Comparison of ENCODE assay signal across 21 cellular contexts in genomic region chr7:8152489-8153192, GRCh38.
DNase-seq lines count a peak whose midpoint lies in the region; ATAC-seq, FAIRE-seq and TF ChIP-seq lines count a peak whose summit lies in the region.
"Had no signal": no experiment of that assay in that cellular context is flagged by ENCODE, and none has a peak within 500 bp of the region (broad histone marks: within the 10 kb centered on the region; RNA-seq: fewer than 3 reads in every experiment).

No MANE protein-coding gene starts in this region.

- no peak for DNase-seq in Right ventricle myocardium inferior (ENCODE audit: missing footprints)
- no peak for DNase-seq in right atrium auricular region (ENCODE audit: low spot score)
- DNase-seq in activated T-helper 1 cell treated with anti-CD3 and anti-CD28 coated beads, Interleukin-12 subunit alpha, Interleukin-12 subunit beta, Interleukin-2, Interleukin-4 antibody, amounts not matched to agents 30 ng/mL and 10 ng/mL and 1 ng/mL, durations not matched to agents 14 hours and 24 hours and 36 hours (ENCODE audit: low spot score) = no peak
- DNase-seq in immature natural killer cell = peak; percentile 56 to 64 (median 63)
- no peak for DNase-seq in urothelium cell line (ENCODE audit: low spot score)
- DNase-seq in dorsolateral prefrontal cortex = no peak
- DNase-seq in central memory CD4-positive, alpha-beta T cell = no peak
- no peak for DNase-seq in dermis blood vessel endothelial cell
- DNase-seq: activated CD4-positive, alpha-beta T cell treated with anti-CD3 and anti-CD28 coated beads, Interleukin-2, amount 10 ng/mL, durations not matched to agents 24 days and 14 days; activated T-cell treated with anti-CD3 and anti-CD28 coated beads, Interleukin-2, amount 50 U/mL, for 24 hours; anterior cingulate cortex; COR-L47; H9; hypothalamus; kidney; NCI-H1930; RPMI8226 had no signal

- no peak overlapping the region for H3K4me3 Mint-ChIP-seq in activated T-helper 1 cell treated with anti-CD3 and anti-CD28 coated beads, Interleukin-12 subunit alpha, Interleukin-12 subunit beta, Interleukin-2, Interleukin-4 antibody, amounts not matched to agents 30 ng/mL and 10 ng/mL and 1 ng/mL, durations not matched to agents 14 hours and 24 hours and 36 hours
- peak overlapping the region in 4 of 5 donors; percentile 11 to 81 (median 33) for H3K4me3 Mint-ChIP-seq in immature natural killer cell
- H3K4me3 Mint-ChIP-seq: activated CD4-positive, alpha-beta T cell treated with anti-CD3 and anti-CD28 coated beads, Interleukin-2, amount 10 ng/mL, durations not matched to agents 24 days and 14 days; activated T-cell treated with anti-CD3 and anti-CD28 coated beads, Interleukin-2, amount 50 U/mL, for 24 hours; H9; neural crest cell had no signal

- H3K36me3 ChIP-seq in right atrium auricular region = no peaks in the 10 kb centered on the region
- H3K36me3 ChIP-seq: tibial nerve had no signal

- H3K27me3 Mint-ChIP-seq in activated T-helper 1 cell treated with anti-CD3 and anti-CD28 coated beads, Interleukin-12 subunit alpha, Interleukin-12 subunit beta, Interleukin-2, Interleukin-4 antibody, amounts not matched to agents 30 ng/mL and 10 ng/mL and 1 ng/mL, durations not matched to agents 14 hours and 24 hours and 36 hours (ENCODE audit: insufficient read depth) = no peaks in the 10 kb centered on the region
- H3K27me3 Mint-ChIP-seq in immature natural killer cell (ENCODE audit: low read depth in 3 of 3) = peaks cover 11 to 24% (median 18%) of the 10 kb centered on the region in 3 donors
- H3K27me3 Mint-ChIP-seq: activated T-cell treated with anti-CD3 and anti-CD28 coated beads, Interleukin-2, amount 50 U/mL, for 24 hours had no signal

- H3K4me3 ChIP-seq in right atrium auricular region = no peak overlapping the region
- H3K4me3 ChIP-seq in dorsolateral prefrontal cortex = no peak overlapping the region
- H3K4me3 ChIP-seq: tibial nerve had no signal

- intact Hi-C loops in Right ventricle myocardium inferior (cut with DNase I) (no loop called here), dorsolateral prefrontal cortex (cut with DNase I) (no loop called here)
- intact Hi-C loops in activated T-helper 1 cell treated with anti-CD3 and anti-CD28 coated beads, Interleukin-12 subunit alpha, Interleukin-12 subunit beta, Interleukin-2, Interleukin-4 antibody, amounts not matched to agents 30 ng/mL and 10 ng/mL and 1 ng/mL, durations not matched to agents 14 hours and 24 hours and 36 hours (cut with micrococcal nuclease) = loop anchor here (2.0 kb wide), 1 partner anchor 24 kb away; no protein-coding TSS in a partner anchor

- peaks cover 16% of the 10 kb centered on the region for H3K9me3 Mint-ChIP-seq in activated T-helper 1 cell treated with anti-CD3 and anti-CD28 coated beads, Interleukin-12 subunit alpha, Interleukin-12 subunit beta, Interleukin-2, Interleukin-4 antibody, amounts not matched to agents 30 ng/mL and 10 ng/mL and 1 ng/mL, durations not matched to agents 14 hours and 24 hours and 36 hours
- H3K9me3 Mint-ChIP-seq in immature natural killer cell = peaks cover 0 to 16% (median 5%) of the 10 kb centered on the region in 6 donors
- H3K9me3 Mint-ChIP-seq: activated T-cell treated with anti-CD3 and anti-CD28 coated beads, Interleukin-2, amount 50 U/mL, for 24 hours had no signal

- no peak for TF ChIP-seq CTCF in right atrium auricular region (IDR thresholded peaks at IDR 0.05)
- TF ChIP-seq CTCF in dorsolateral prefrontal cortex (IDR thresholded peaks at IDR 0.05 in 54 of 56, conservative IDR thresholded peaks at IDR 0.05 in 2 of 56; ENCODE audit: low read depth in 1 of 56, partially characterized antibody in 56 of 56) = no peak

- peak overlapping the region; percentile 63 for H3K27ac Mint-ChIP-seq in activated T-helper 1 cell treated with anti-CD3 and anti-CD28 coated beads, Interleukin-12 subunit alpha, Interleukin-12 subunit beta, Interleukin-2, Interleukin-4 antibody, amounts not matched to agents 30 ng/mL and 10 ng/mL and 1 ng/mL, durations not matched to agents 14 hours and 24 hours and 36 hours
- peak overlapping the region; percentile 71 to 96 (median 86) for H3K27ac Mint-ChIP-seq in immature natural killer cell
- H3K27ac Mint-ChIP-seq: activated CD4-positive, alpha-beta T cell treated with anti-CD3 and anti-CD28 coated beads, Interleukin-2, amount 10 ng/mL, durations not matched to agents 24 days and 14 days; activated T-cell treated with anti-CD3 and anti-CD28 coated beads, Interleukin-2, amount 50 U/mL, for 24 hours had no signal

- H3K4me1 ChIP-seq in right atrium auricular region = peaks cover 0 to 8% of the 10 kb centered on the region in 2 donors

- H3K27ac ChIP-seq in right atrium auricular region (no peak overlapping the region), dorsolateral prefrontal cortex (peak overlapping the region in 4 of 59 donors; percentile 3 to 70 (median 55))
- H3K27ac ChIP-seq: tibial nerve had no signal

- H3K4me1 Mint-ChIP-seq in activated T-helper 1 cell treated with anti-CD3 and anti-CD28 coated beads, Interleukin-12 subunit alpha, Interleukin-12 subunit beta, Interleukin-2, Interleukin-4 antibody, amounts not matched to agents 30 ng/mL and 10 ng/mL and 1 ng/mL, durations not matched to agents 14 hours and 24 hours and 36 hours (ENCODE audit: low read depth) = peaks cover 17% of the 10 kb centered on the region
- H3K4me1 Mint-ChIP-seq in immature natural killer cell = peaks cover 56 to 72% of the 10 kb centered on the region in 2 donors

- peaks cover 4% of the 10 kb centered on the region for H3K36me3 Mint-ChIP-seq in activated T-helper 1 cell treated with anti-CD3 and anti-CD28 coated beads, Interleukin-12 subunit alpha, Interleukin-12 subunit beta, Interleukin-2, Interleukin-4 antibody, amounts not matched to agents 30 ng/mL and 10 ng/mL and 1 ng/mL, durations not matched to agents 14 hours and 24 hours and 36 hours (ENCODE audit: low read depth)
- H3K36me3 Mint-ChIP-seq in immature natural killer cell = peaks cover 0 to 5% (median 0%) of the 10 kb centered on the region in 3 donors

- ATAC-seq in Right ventricle myocardium inferior = peak; percentile 37

- peak; percentile 100 for FAIRE-seq in urothelium cell line (lab: Jason Lieb, UNC)
- FAIRE-seq: colon, endothelial cell of umbilical vein, kidney had no signal

- no peaks in the 10 kb centered on the region for H3K9me3 ChIP-seq in right atrium auricular region
- H3K9me3 ChIP-seq: tibial nerve had no signal

- H3K27me3 ChIP-seq in right atrium auricular region (no peaks in the 10 kb centered on the region), dorsolateral prefrontal cortex (no peaks in the 10 kb centered on the region)
- H3K27me3 ChIP-seq: tibial nerve had no signal

Comparison
In these comparisons a context has a peak if more than half of its experiments do, and no peak if none do; other contexts are left out.
1. DNase-seq: peak in immature natural killer cell (3 of 3); none in Right ventricle myocardium inferior (single experiment), right atrium auricular region (single experiment), activated T-helper 1 cell treated with anti-CD3 and anti-CD28 coated beads, Interleukin-12 subunit alpha, Interleukin-12 subunit beta, Interleukin-2, Interleukin-4 antibody, amounts not matched to agents 30 ng/mL and 10 ng/mL and 1 ng/mL, durations not matched to agents 14 hours and 24 hours and 36 hours (single experiment), urothelium cell line (single experiment), dorsolateral prefrontal cortex (0 of 10), central memory CD4-positive, alpha-beta T cell (single experiment) and dermis blood vessel endothelial cell (single experiment).